In the genomic region with DNA sequence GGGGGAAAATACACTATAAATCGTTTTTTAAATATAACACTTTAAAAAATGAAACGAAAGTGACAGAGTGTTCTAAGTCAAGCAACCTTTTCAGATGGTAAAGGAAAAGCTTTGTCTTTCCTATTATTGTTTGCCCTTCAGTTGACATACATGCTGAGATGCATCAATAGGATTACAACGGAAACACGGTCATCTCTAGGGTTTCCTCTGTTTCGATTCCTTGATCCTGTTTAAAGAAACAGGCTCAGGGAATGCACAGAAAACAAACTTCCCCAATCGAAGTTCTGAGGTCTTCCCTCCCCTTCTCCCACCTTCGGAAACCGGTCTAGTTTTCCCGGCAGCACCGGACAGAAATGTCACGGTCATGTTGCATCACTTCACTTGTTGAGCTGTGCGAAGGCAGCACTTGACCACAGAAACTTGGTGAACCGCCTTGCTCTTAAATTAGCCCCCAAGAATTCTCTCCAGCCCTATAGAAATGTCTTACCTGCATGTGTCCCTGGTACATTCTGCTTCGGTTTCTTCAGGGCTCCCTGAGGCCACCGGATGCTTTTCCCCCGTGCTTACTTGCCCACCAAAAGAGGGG, we compare ENCODE assay signal across 8 cellular contexts. TPM values are rescaled to one million over a fixed set of nuclear protein-coding genes. Genes with fewer than 3 reads are reported as not detected.
A peak's percentile ranks its signal among the peaks of the same experiment; 100 is the strongest.
DNase-seq lines count a peak whose midpoint lies in the region; ATAC-seq and FAIRE-seq lines count a peak whose summit lies in the region.

No MANE protein-coding gene starts in this region.

- H3K4me1 Mint-ChIP-seq in activated T-cell treated with anti-CD3 and anti-CD28 coated beads, Interleukin-2, amount 50 U/mL, for 72 hours (ENCODE audit: low read depth): peaks cover 12% of the 10 kb centered on the region

- FAIRE-seq in RCC 7860 (lab: Jason Lieb, UNC): no peak

- no peaks in the 10 kb centered on the region for H3K9me3 Mint-ChIP-seq in activated T-cell treated with anti-CD3 and anti-CD28 coated beads, Interleukin-2, amount 50 U/mL, for 72 hours

- H2AFZ ChIP-seq in neuron (ENCODE audit: low read depth, low read length): peak overlapping the region; percentile 72

- peaks cover 26% of the 10 kb centered on the region for H3K27me3 ChIP-seq in neuron (ENCODE audit: insufficient read depth, low read length)

- H3K36me3 Mint-ChIP-seq in activated T-cell treated with anti-CD3 and anti-CD28 coated beads, Interleukin-2, amount 50 U/mL, for 72 hours (ENCODE audit: insufficient read depth in 2 of 2): peaks cover 0 to 2% of the 10 kb centered on the region in 2 donors

- peak; percentile 65 for ATAC-seq in GM19395 (IDR thresholded peaks at IDR 0.05; ENCODE audit: unreplicated experiment)
- ATAC-seq in HG03432 (IDR thresholded peaks at IDR 0.05; ENCODE audit: unreplicated experiment): peak; percentile 49
- ATAC-seq in activated T-cell treated with anti-CD3 and anti-CD28 coated beads, Interleukin-2, amount 50 U/mL, for 72 hours (replicated peaks in 1 of 2): peak in 1 of 2 donors; percentile 33

- H3K27ac Mint-ChIP-seq in activated T-cell treated with anti-CD3 and anti-CD28 coated beads, Interleukin-2, amount 50 U/mL, for 72 hours: no peak overlapping the region

- peaks cover 57% of the 10 kb centered on the region for H3K27me3 Mint-ChIP-seq in activated T-cell treated with anti-CD3 and anti-CD28 coated beads, Interleukin-2, amount 50 U/mL, for 72 hours (ENCODE audit: low read depth)

- peak; percentile 51 for DNase-seq in DMS53 (lab: John Stamatoyannopoulos, UW)
- peak in 1 of 2 donors; percentile 1 for DNase-seq in activated T-cell treated with anti-CD3 and anti-CD28 coated beads, Interleukin-2, amount 50 U/mL, for 72 hours
- no peak for DNase-seq in RCC 7860 (ENCODE audit: low spot score)
- DNase-seq in cardiac septum (ENCODE audit: low spot score): no peak
- DNase-seq in kidney tubule cell (ENCODE audit: low spot score): no peak

- H3K36me3 ChIP-seq in neuron (ENCODE audit: insufficient read depth, low read length): no peaks in the 10 kb centered on the region

- peaks cover 7% of the 10 kb centered on the region for H3K4me1 ChIP-seq in neuron (ENCODE audit: insufficient read depth, low read length)

- no peaks in the 10 kb centered on the region for H3K9me3 ChIP-seq in neuron (ENCODE audit: low read length)

- peak overlapping the region; percentile 54 for H3K4me3 ChIP-seq in neuron (ENCODE audit: low read length)

- intact Hi-C loops in cardiac septum (cut with DNase I): no loop called here

- peak overlapping the region; percentile 75 to 85 for H3K4me3 Mint-ChIP-seq in activated T-cell treated with anti-CD3 and anti-CD28 coated beads, Interleukin-2, amount 50 U/mL, for 72 hours

RNA-seq across cellular contexts. Expression of gene PEX5L, which starts 0.6 kb away (rescaled TPM):
- total RNA-seq in activated T-cell treated with anti-CD3 and anti-CD28 coated beads, Interleukin-2, amount 50 U/mL, for 72 hours: under 1 TPM; 0.23 to 0.31 TPM
- 0.11 TPM for total RNA-seq in cardiac septum
